Comparison of ENCODE assay signal across 20 cellular contexts in genomic region chr3:186942168-186942567, GRCh38. TPM values are rescaled to one million over a fixed set of nuclear protein-coding genes. Genes with fewer than 3 reads are reported as not detected.
A peak's percentile ranks its signal among the peaks of the same experiment; 100 is the strongest.
DNase-seq lines count a peak whose midpoint lies in the region; ATAC-seq and TF ChIP-seq lines count a peak whose summit lies in the region.
"Had no signal": no experiment of that assay in that cellular context is flagged by ENCODE, and none has a peak within 500 bp of the region (broad histone marks: within the 10 kb centered on the region; RNA-seq: fewer than 3 reads in every experiment).

No MANE protein-coding gene starts in this region.

- 78 to 82% methylated on average over 4 of the region's 4 CpGs for WGBS in lung, 2 donors

- H3K36me3 ChIP-seq in lung (ENCODE audit: control insufficient read depth in 2 of 2, insufficient read depth in 2 of 2, low read length in 2 of 2) (no peaks in the 10 kb centered on the region), upper lobe of right lung (peaks cover 12% of the 10 kb centered on the region)
- H3K36me3 ChIP-seq: MG63 had no signal

- peaks cover 19% of the 10 kb centered on the region for H3K36me3 Mint-ChIP-seq in endothelial cell (ENCODE audit: low read depth, unreplicated experiment)
- peaks cover 19 to 23% of the 10 kb centered on the region in 2 donors for H3K36me3 Mint-ChIP-seq in activated naive CD4-positive, alpha-beta T cell treated with anti-CD3 and anti-CD28 coated beads, Interleukin-2, amount 50 U/mL, for 72 hours

- H3K27ac Mint-ChIP-seq in endothelial cell (ENCODE audit: unreplicated experiment), result no peak overlapping the region
- no peak overlapping the region for H3K27ac Mint-ChIP-seq in activated naive CD4-positive, alpha-beta T cell treated with anti-CD3 and anti-CD28 coated beads, Interleukin-2, amount 50 U/mL, for 72 hours

- DNase-seq in Right ventricle myocardium superior (no peak), left cardiac atrium (no peak), endothelial cell (ENCODE audit: low spot score) (no peak), lung (ENCODE audit: low spot score) (no peak), upper lobe of right lung (no peak), coronary artery (ENCODE audit: low spot score) (no peak)
- no peak for DNase-seq in activated naive CD4-positive, alpha-beta T cell treated with anti-CD3 and anti-CD28 coated beads, Interleukin-2, amount 50 U/mL, for 72 hours (ENCODE audit: low spot score in 2 of 2)
- DNase-seq: C1 segment of cervical spinal cord, DMS 273 treated with DMSO at 0.1 percent for 48 hours, GDM1, IMR-90, Karpas-422, MG63, NCI-H1092, NCI-H146, NCI-H2081, NCI-H510A treated with DMSO at 0.1 percent for 48 hours, SHP77 had no signal

- H3K27me3 Mint-ChIP-seq in endothelial cell (ENCODE audit: unreplicated experiment), result peaks cover 3% of the 10 kb centered on the region

- peaks cover 22 to 42% of the 10 kb centered on the region in 2 donors for H3K4me1 ChIP-seq in lung (ENCODE audit: control insufficient read depth in 2 of 2, insufficient read depth in 2 of 2, low read length in 2 of 2)
- H3K4me1 ChIP-seq in upper lobe of right lung, result peaks cover 38% of the 10 kb centered on the region

- H3K27ac ChIP-seq in lung (ENCODE audit: low read depth in 1 of 2, low read length in 1 of 2) (peak overlapping the region; percentile 64 to 90), upper lobe of right lung (peak overlapping the region; percentile 25), coronary artery (peak overlapping the region in 1 of 2 donors; percentile 82)

- no peaks in the 10 kb centered on the region for H3K9me3 ChIP-seq in lung (ENCODE audit: control insufficient read depth in 2 of 2, insufficient read depth in 1 of 2, low read length in 1 of 2)
- no peaks in the 10 kb centered on the region for H3K9me3 ChIP-seq in upper lobe of right lung
- H3K9me3 ChIP-seq: MG63 had no signal

- H3K27me3 ChIP-seq in lung (ENCODE audit: control insufficient read depth, insufficient read depth) (no peaks in the 10 kb centered on the region), upper lobe of right lung (no peaks in the 10 kb centered on the region)
- H3K27me3 ChIP-seq: MG63 had no signal

- no peak for TF ChIP-seq CTCF in endothelial cell (IDR thresholded peaks at IDR 0.05; ENCODE audit: unreplicated experiment)
- no peak for TF ChIP-seq CTCF in lung (IDR thresholded peaks at IDR 0.05; ENCODE audit: control extremely low read depth, extremely low read depth)
- TF ChIP-seq CTCF in upper lobe of right lung (IDR thresholded peaks at IDR 0.05), result no peak
- TF ChIP-seq CTCF in coronary artery (IDR thresholded peaks at IDR 0.05), result no peak

- intact Hi-C loops in Right ventricle myocardium superior (cut with DNase I) (no loop called here), left cardiac atrium (cut with DNase I) (no loop called here), upper lobe of right lung (cut with DNase I) (no loop called here)

- peak overlapping the region; percentile 76 for H3K4me3 Mint-ChIP-seq in endothelial cell (ENCODE audit: unreplicated experiment)

- H3K4me3 ChIP-seq in lung (no peak overlapping the region), upper lobe of right lung (no peak overlapping the region), coronary artery (no peak overlapping the region)
- H3K4me3 ChIP-seq: MG63 had no signal

- peaks cover 33% of the 10 kb centered on the region for H3K4me1 Mint-ChIP-seq in endothelial cell (ENCODE audit: unreplicated experiment)

- ATAC-seq in Right ventricle myocardium superior (ENCODE audit: poor library complexity) (peak; percentile 19), left cardiac atrium (no peak), lung (ENCODE audit: insufficient read depth, low FRiP score) (no peak), upper lobe of right lung (no peak), HG03045 (IDR thresholded peaks at IDR 0.05; ENCODE audit: unreplicated experiment) (no peak)
- ATAC-seq in activated naive CD4-positive, alpha-beta T cell treated with anti-CD3 and anti-CD28 coated beads, Interleukin-2, amount 50 U/mL, for 72 hours, result no peak
- ATAC-seq: Panc1 had no signal

- no peaks in the 10 kb centered on the region for H3K9me3 Mint-ChIP-seq in endothelial cell (ENCODE audit: unreplicated experiment)
- H3K9me3 Mint-ChIP-seq in activated naive CD4-positive, alpha-beta T cell treated with anti-CD3 and anti-CD28 coated beads, Interleukin-2, amount 50 U/mL, for 72 hours, result peaks cover 0 to 5% of the 10 kb centered on the region in 2 donors

RNA-seq across cellular contexts. Expression of gene ST6GAL1, which starts 11.8 kb away (rescaled TPM):
- total RNA-seq in Right ventricle myocardium superior (67.4 TPM), left cardiac atrium (10 to 100 TPM; 46.6 to 67.1 TPM), endothelial cell (ENCODE audit: unreplicated experiment) (82.4 TPM), lung (100 to 1,000 TPM in 1 of 2 donors, 10 to 100 TPM in 1; 89.5 to 113 TPM), upper lobe of right lung (116 TPM)
- 10 to 100 TPM; 15.1 to 31.4 TPM for polyA plus RNA-seq in lung
- 10 to 100 TPM; 32.0 to 96.6 TPM for total RNA-seq in activated naive CD4-positive, alpha-beta T cell treated with anti-CD3 and anti-CD28 coated beads, Interleukin-2, amount 50 U/mL, for 72 hours
